ENCODE assay signal across 8 cellular contexts in genomic region chr15:35444557-35445204, GRCh38.
DNase-seq lines count a peak whose midpoint lies in the region; ATAC-seq, FAIRE-seq and TF ChIP-seq lines count a peak whose summit lies in the region.

No MANE protein-coding gene starts in this region.

- peak; percentile 82 for TF ChIP-seq CTCF in cardiac muscle cell (IDR thresholded peaks at IDR 0.05; ENCODE audit: low read depth, low read length)
- TF ChIP-seq CTCF in adrenal gland (IDR thresholded peaks at IDR 0.05) = peak; percentile 56 to 87 (median 73)

- H3K9me3 ChIP-seq in cardiac muscle cell (ENCODE audit: low read depth) (no peaks in the 10 kb centered on the region), adrenal gland (replicated peaks in 1 of 3) (peaks cover 0 to under 1% (median 0%) of the 10 kb centered on the region in 3 donors)

- intact Hi-C loops in Right ventricle myocardium inferior (cut with DNase I) = loop anchor here (1.0 to 10.0 kb wide), 2 partner anchors 155 to 360 kb away; partner anchors contain the start of gene NANOGP8
- intact Hi-C loops in adrenal gland (cut with DNase I) = loop anchor here (5.0 to 10.0 kb wide), 3 partner anchors 152 to 367 kb away; no protein-coding TSS in a partner anchor

- H3K36me3 ChIP-seq in cardiac muscle cell = no peaks in the 10 kb centered on the region
- H3K36me3 ChIP-seq in adrenal gland (replicated peaks in 1 of 2) = no peaks in the 10 kb centered on the region

- H3K27ac ChIP-seq in cardiac muscle cell = no peak overlapping the region
- no peak overlapping the region for H3K27ac ChIP-seq in adrenal gland

- H3K4me3 ChIP-seq in cardiac muscle cell (no peak overlapping the region), adrenal gland (no peak overlapping the region)

- FAIRE-seq in islet of Langerhans (lab: Jason Lieb, UNC) (peak; percentile 82), urothelium cell line (lab: Jason Lieb, UNC) (no peak)

- ATAC-seq in Right ventricle myocardium inferior = no peak
- no peak for ATAC-seq in GM21786 (IDR thresholded peaks at IDR 0.05; ENCODE audit: unreplicated experiment)

- H3K27me3 ChIP-seq in cardiac muscle cell (no peaks in the 10 kb centered on the region), adrenal gland (no peaks in the 10 kb centered on the region)

- H3K4me1 ChIP-seq in cardiac muscle cell (ENCODE audit: low read depth) (no peaks in the 10 kb centered on the region), adrenal gland (replicated peaks in 1 of 2) (no peaks in the 10 kb centered on the region)

- WGBS in adrenal gland, 4 donors = 15 to 26% (median 19%) methylated on average over 1 of the region's 1 CpG

- DNase-seq in cardiac muscle cell (ENCODE audit: low read depth in 1 of 2, low spot score in 1 of 2) = peak; percentile 61 to 71
- no peak for DNase-seq in Right ventricle myocardium inferior (ENCODE audit: missing footprints)
- peak; percentile 55 for DNase-seq in M059J (ENCODE audit: low read depth)
- DNase-seq in adrenal gland = peak in 1 of 7 donors; percentile 3
- peak; percentile 27 for DNase-seq in urothelium cell line (ENCODE audit: low spot score)
- no peak for DNase-seq in activated effector memory CD4-positive, alpha-beta T cell treated with anti-CD3 and anti-CD28 coated beads, Interleukin-2, amount 50 U/mL, for 16 hours

- TF ChIP-seq POLR2A in adrenal gland (IDR thresholded peaks at IDR 0.05) = no peak

Comparison
In these comparisons a context has a peak if more than half of its experiments do, and no peak if none do; other contexts are left out.
1. DNase-seq: peak in cardiac muscle cell (2 of 2), M059J (single experiment) and urothelium cell line (single experiment); none in Right ventricle myocardium inferior (single experiment) and activated effector memory CD4-positive, alpha-beta T cell treated with anti-CD3 and anti-CD28 coated beads, Interleukin-2, amount 50 U/mL, for 16 hours (single experiment).